ENCODE assay signal across 17 cellular contexts in the genomic region with DNA sequence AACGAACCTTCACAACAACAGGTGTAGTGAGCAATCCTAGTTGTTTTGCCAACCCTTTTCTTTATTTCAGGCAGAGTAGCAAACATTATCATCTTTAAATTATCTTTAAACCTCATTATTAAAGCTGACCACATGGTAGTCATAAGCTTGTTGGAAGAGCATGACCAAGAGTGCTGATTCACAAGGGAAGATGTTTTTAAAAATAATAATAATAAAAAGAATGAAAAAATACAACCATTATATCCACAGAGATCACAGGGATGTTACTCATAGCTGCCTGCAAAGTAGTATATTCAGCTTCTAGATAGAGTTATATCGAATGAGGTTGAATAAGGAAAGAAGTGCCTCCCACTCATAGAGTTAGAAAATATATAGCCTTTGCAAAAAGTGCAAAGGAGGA.
A peak's percentile ranks its signal among the peaks of the same experiment; 100 is the strongest.
DNase-seq lines count a peak whose midpoint lies in the region; ATAC-seq and TF ChIP-seq lines count a peak whose summit lies in the region.
"Had no signal": no experiment of that assay in that cellular context is flagged by ENCODE, and none has a peak within 500 bp of the region (broad histone marks: within the 10 kb centered on the region; RNA-seq: fewer than 3 reads in every experiment).

No MANE protein-coding gene starts in this region.

- 68 to 76% methylated on average over 2 of the region's 2 CpGs for WGBS in GM23248 (ENCODE audit: low coverage in 1 of 2, low lambda C conversion rate in 2 of 2, missing lambda C conversion rate in 2 of 2), 2 experiments
- 59% methylated on average over 2 of the region's 2 CpGs for WGBS in right lobe of liver (ENCODE audit: insufficient coverage, low coverage, low lambda C conversion rate, missing lambda C conversion rate)

- H4K20me1 ChIP-seq in GM23248 (ENCODE audit: insufficient read depth) = no peaks in the 10 kb centered on the region
- H4K20me1 ChIP-seq: BLaER1 had no signal

- ATAC-seq in GM19035 (IDR thresholded peaks at IDR 0.05; ENCODE audit: unreplicated experiment) (no peak), right lobe of liver (no peak)
- ATAC-seq: CD8-positive, alpha-beta T cell had no signal

- intact Hi-C loops in right lobe of liver (cut with DNase I) = no loop called here

- H3K79me2 ChIP-seq in GM23248 (ENCODE audit: insufficient read depth) = no peaks in the 10 kb centered on the region

- H3K4me3 ChIP-seq in GM23248 = no peak overlapping the region
- no peak overlapping the region for H3K4me3 ChIP-seq in right lobe of liver
- H3K4me3 ChIP-seq in BE2C (ENCODE audit: low read depth, low read length) = no peak overlapping the region
- H3K4me3 ChIP-seq: BLaER1 had no signal

- H3K27ac ChIP-seq in GM23248 (no peak overlapping the region), right lobe of liver (no peak overlapping the region)
- H3K27ac ChIP-seq: BLaER1, C4-2B had no signal

- H3K36me3 ChIP-seq in GM23248 (ENCODE audit: low read depth) (no peaks in the 10 kb centered on the region), right lobe of liver (no peaks in the 10 kb centered on the region), BE2C (no peaks in the 10 kb centered on the region)
- H3K36me3 ChIP-seq: BLaER1 had no signal

- H3K9me3 ChIP-seq in GM23248 (ENCODE audit: low read depth) (no peaks in the 10 kb centered on the region), right lobe of liver (no peaks in the 10 kb centered on the region), BE2C (no peaks in the 10 kb centered on the region; the same call in 1 of the 2 replicates)

- H3K4me2 ChIP-seq in GM23248 (ENCODE audit: unreplicated experiment) = no peak overlapping the region
- H3K4me2 ChIP-seq: BLaER1 had no signal

- no peak for TF ChIP-seq CTCF in right lobe of liver (IDR thresholded peaks at IDR 0.05)
- no peak for TF ChIP-seq CTCF in BE2C (IDR thresholded peaks at IDR 0.05; ENCODE audit: low read depth, low read length)

- no peaks in the 10 kb centered on the region for H3K4me1 ChIP-seq in GM23248 (ENCODE audit: insufficient read depth)
- H3K4me1 ChIP-seq in right lobe of liver = no peaks in the 10 kb centered on the region
- H3K4me1 ChIP-seq in BE2C = no peaks in the 10 kb centered on the region
- H3K4me1 ChIP-seq: BLaER1 had no signal

- H3K9me2 ChIP-seq in GM23248 (ENCODE audit: insufficient read depth) = no peaks in the 10 kb centered on the region

- no peak for TF ChIP-seq POLR2A in right lobe of liver (IDR thresholded peaks at IDR 0.05)

- DNase-seq in GM23248 (peak; percentile 24), LHCN-M2 (ENCODE audit: low read depth) (peak; percentile 19), foreskin melanocyte (peak; percentile 51), right lobe of liver (no peak), BE2C (no peak)
- DNase-seq: Calu3; CD4-positive, CD25-positive, alpha-beta regulatory T cell; CD8-positive, alpha-beta T cell; COR-L47; DMS53; DMS79 treated with DMSO at 0.1 percent for 48 hours; GF-D8; H7; HCEC 1CT had no signal

- H3K9ac ChIP-seq in GM23248 = no peak overlapping the region
- H3K9ac ChIP-seq: BLaER1 had no signal

- H3F3A ChIP-seq in GM23248 (ENCODE audit: insufficient read depth) = no peaks in the 10 kb centered on the region

- H2AFZ ChIP-seq in GM23248 = no peak overlapping the region

- in situ Hi-C loops in GM23248 (cut with MboI) = no loop called here

- H3K27me3 ChIP-seq in GM23248 (replicated peaks; ENCODE audit: insufficient read depth) (no peaks in the 10 kb centered on the region), right lobe of liver (no peaks in the 10 kb centered on the region), BE2C (no peaks in the 10 kb centered on the region)
- H3K27me3 ChIP-seq: BLaER1 had no signal

Comparison
In these comparisons a context has a peak if more than half of its experiments do, and no peak if none do; other contexts are left out.
1. DNase-seq: peak in GM23248 (single experiment), LHCN-M2 (single experiment) and foreskin melanocyte (single experiment); none in right lobe of liver (0 of 3) and BE2C (single experiment).